In genomic region chr1:53220962-53221286, GRCh38 we compare ENCODE assay signal across 8 cellular contexts. TPM values are rescaled to one million over a fixed set of nuclear protein-coding genes. Genes with fewer than 3 reads are reported as not detected.
DNase-seq lines count a peak whose midpoint lies in the region; ATAC-seq, FAIRE-seq and TF ChIP-seq lines count a peak whose summit lies in the region.

No MANE protein-coding gene starts in this region.

- 27 to 36% methylated on average over 3 of the region's 3 CpGs for WGBS in aorta, 2 donors

- no peaks in the 10 kb centered on the region for H3K9me3 ChIP-seq in left ventricle myocardium inferior (replicated peaks)
- H3K9me3 ChIP-seq in aorta (ENCODE audit: control insufficient read depth, low read length) = no peaks in the 10 kb centered on the region

- peaks cover 24% of the 10 kb centered on the region for H3K4me1 ChIP-seq in left ventricle myocardium inferior
- H3K4me1 ChIP-seq in aorta (ENCODE audit: control insufficient read depth in 1 of 2, insufficient read depth in 2 of 2, low read length in 2 of 2) = no peaks in the 10 kb centered on the region

- peak overlapping the region; percentile 88 for H3K4me3 Mint-ChIP-seq in mesothelial cell of epicardium

- FAIRE-seq in bronchial epithelial cell (lab: Jason Lieb, UNC) = no peak

- intact Hi-C loops in left ventricle myocardium inferior (cut with micrococcal nuclease) (no loop called here), left ventricle myocardium superior (cut with micrococcal nuclease) (no loop called here), aorta (cut with DNase I) (loop anchor here in 1 of 2 donors (1.0 kb wide), 1 partner anchor 24 kb away; no protein-coding TSS in a partner anchor)

- peaks cover 21% of the 10 kb centered on the region for H3K4me1 Mint-ChIP-seq in mesothelial cell of epicardium

- H3K27me3 ChIP-seq in left ventricle myocardium inferior (ENCODE audit: low read depth) (no peaks in the 10 kb centered on the region), bronchial epithelial cell (ENCODE audit: control insufficient read depth, insufficient read depth, low read length) (no peaks in the 10 kb centered on the region), aorta (ENCODE audit: control insufficient read depth in 1 of 2, insufficient read depth in 2 of 2, low read length in 1 of 2) (no peaks in the 10 kb centered on the region)

- DNase-seq in left ventricle myocardium inferior (no peak), left ventricle myocardium superior (no peak), bronchial epithelial cell (ENCODE audit: low read depth) (no peak), mesothelial cell of epicardium (ENCODE audit: low spot score in 2 of 2, unreplicated experiment in 2 of 2) (no peak), aorta (no peak), HuH-7 (ENCODE audit: low spot score) (no peak), HPDE6-E6E7 (ENCODE audit: extremely low spot score) (no peak)

- no peaks in the 10 kb centered on the region for H3K9me3 Mint-ChIP-seq in mesothelial cell of epicardium

- ATAC-seq in left ventricle myocardium superior (no peak), aorta (ENCODE audit: low FRiP score) (no peak), GM21526 (IDR thresholded peaks at IDR 0.05; ENCODE audit: low FRiP score, unreplicated experiment) (no peak)

- H3K36me3 ChIP-seq in left ventricle myocardium inferior (peaks cover 26% of the 10 kb centered on the region), bronchial epithelial cell (ENCODE audit: control insufficient read depth, insufficient read depth, low read length) (peaks cover 4% of the 10 kb centered on the region), aorta (ENCODE audit: control insufficient read depth in 1 of 2, insufficient read depth in 2 of 2, low read length in 1 of 2) (peaks cover 0 to 2% of the 10 kb centered on the region in 2 donors)

- H3K4me3 ChIP-seq in left ventricle myocardium inferior (peak overlapping the region; percentile 87), bronchial epithelial cell (ENCODE audit: low read depth, low read length) (peak overlapping the region; percentile 83), aorta (ENCODE audit: low read length in 2 of 2) (no peak overlapping the region)

- H3K27me3 Mint-ChIP-seq in mesothelial cell of epicardium (ENCODE audit: low read depth) = no peaks in the 10 kb centered on the region

- peak overlapping the region; percentile 98 for H3K27ac ChIP-seq in left ventricle myocardium inferior (replicated peaks)
- H3K27ac ChIP-seq in aorta (ENCODE audit: low read depth in 1 of 2, low read length in 2 of 2) = peak overlapping the region; percentile 9 to 99

- peak overlapping the region; percentile 98 for H3K27ac Mint-ChIP-seq in mesothelial cell of epicardium

- TF ChIP-seq CTCF in left ventricle myocardium inferior (IDR thresholded peaks at IDR 0.05; ENCODE audit: borderline replicate concordance) = no peak
- no peak for TF ChIP-seq CTCF in bronchial epithelial cell (IDR thresholded peaks at IDR 0.05; ENCODE audit: insufficient read depth, low read length, severe bottlenecking)
- TF ChIP-seq CTCF in mesothelial cell of epicardium (IDR thresholded peaks at IDR 0.05; ENCODE audit: unreplicated experiment) = no peak

- H3K36me3 Mint-ChIP-seq in mesothelial cell of epicardium = no peaks in the 10 kb centered on the region

RNA-seq across cellular contexts. Expression of gene CZIB, which starts 0.5 kb away (rescaled TPM):
- total RNA-seq in left ventricle myocardium inferior (61.1 TPM), left ventricle myocardium superior (56.4 TPM), bronchial epithelial cell (37.9 and 47.9 TPM in 2 replicates), mesothelial cell of epicardium (52.6 to 61.0 TPM (median 55.2 TPM) in 3 replicates), aorta (10 to 100 TPM; 45.6 to 66.5 TPM)
- 100 to 1,000 TPM in 1 of 2 donors, 10 to 100 TPM in 1; 89.7 to 126 TPM for polyA plus RNA-seq in aorta

RNA-seq across cellular contexts. Expression of gene MAGOH, which starts 17.4 kb away (rescaled TPM):
- total RNA-seq in left ventricle myocardium inferior (29.5 TPM), left ventricle myocardium superior (25.0 TPM), bronchial epithelial cell (33.7 and 53.1 TPM in 2 replicates), mesothelial cell of epicardium (57.6 to 61.1 TPM (median 59.0 TPM) in 3 replicates), aorta (10 to 100 TPM; 26.7 to 32.0 TPM)
- polyA plus RNA-seq in aorta = 10 to 100 TPM; 46.3 to 65.2 TPM

RNA-seq across cellular contexts. Expression of gene CPT2, which starts 24.3 kb away (rescaled TPM):
- total RNA-seq in left ventricle myocardium inferior (31.7 TPM), left ventricle myocardium superior (31.0 TPM), bronchial epithelial cell (5.5 and 15.0 TPM in 2 replicates), mesothelial cell of epicardium (15.1 to 16.6 TPM (median 15.5 TPM) in 3 replicates), aorta (10 to 100 TPM in 1 of 2 donors, 1 to 10 TPM in 1; 9.2 to 10.5 TPM)
- polyA plus RNA-seq in aorta = 10 to 100 TPM in 1 of 2 donors, 1 to 10 TPM in 1; 7.8 to 12.8 TPM

Comparison
In these comparisons a context has a peak if more than half of its experiments do, and no peak if none do; other contexts are left out.
1. H3K4me3 ChIP-seq: peak in left ventricle myocardium inferior (single experiment) and bronchial epithelial cell (single experiment); none in aorta (0 of 2).